ENCODE assay signal across 21 cellular contexts in genomic region chr10:52677087-52677486, GRCh38.
"Had no signal": no experiment of that assay in that cellular context is flagged by ENCODE, and none has a peak within 500 bp of the region (broad histone marks: within the 10 kb centered on the region; RNA-seq: fewer than 3 reads in every experiment).

No MANE protein-coding gene starts in this region.

- H3K27ac ChIP-seq: adrenal gland, tibial nerve had no signal

- H3K9me3 ChIP-seq: adrenal gland, tibial nerve had no signal

- H3K4me3 ChIP-seq: adrenal gland, lung, tibial nerve had no signal

- ATAC-seq: activated CD4-positive, CD25-positive, alpha-beta regulatory T cell treated with anti-CD3 and anti-CD28 coated beads, Interleukin-2, amount 50 U/mL, for 24 hours; activated CD8-positive, alpha-beta T cell treated with anti-CD3 and anti-CD28 coated beads, Interleukin-2, amount 10 ng/mL, durations not matched to agents 7 days and 5 days; left lobe of liver had no signal

- H3K27me3 ChIP-seq: adrenal gland, tibial nerve had no signal

- H3K4me1 ChIP-seq: adrenal gland, tibial nerve had no signal

- FAIRE-seq: colon, frontal cortex, urothelium cell line had no signal

- DNase-seq: activated CD4-positive, alpha-beta T cell treated with anti-CD3 and anti-CD28 coated beads, Interleukin-2, amount 10 ng/mL, durations not matched to agents 7 days and 5 days; activated CD8-positive, alpha-beta memory T cell treated with anti-CD3 and anti-CD28 coated beads, Interleukin-2, amount 50 U/mL, for 4 hours; activated CD8-positive, alpha-beta T cell treated with anti-CD3 and anti-CD28 coated beads, Interleukin-2, amount 10 ng/mL, durations not matched to agents 7 days and 5 days; activated effector memory CD4-positive, alpha-beta T cell treated with anti-CD3 and anti-CD28 coated beads, Interleukin-2, amount 50 U/mL, for 16 hours; activated T-cell treated with anti-CD3 and anti-CD28 coated beads, Interleukin-2, amount 50 U/mL, for 48 hours; adrenal gland; erythroblast; hypothalamus; islet precursor cell; nephron progenitor cell; nucleus accumbens; posterior cingulate gyrus; retina; T-helper 1 cell had no signal

- H3K36me3 ChIP-seq: adrenal gland, tibial nerve had no signal
